In the genomic region with DNA sequence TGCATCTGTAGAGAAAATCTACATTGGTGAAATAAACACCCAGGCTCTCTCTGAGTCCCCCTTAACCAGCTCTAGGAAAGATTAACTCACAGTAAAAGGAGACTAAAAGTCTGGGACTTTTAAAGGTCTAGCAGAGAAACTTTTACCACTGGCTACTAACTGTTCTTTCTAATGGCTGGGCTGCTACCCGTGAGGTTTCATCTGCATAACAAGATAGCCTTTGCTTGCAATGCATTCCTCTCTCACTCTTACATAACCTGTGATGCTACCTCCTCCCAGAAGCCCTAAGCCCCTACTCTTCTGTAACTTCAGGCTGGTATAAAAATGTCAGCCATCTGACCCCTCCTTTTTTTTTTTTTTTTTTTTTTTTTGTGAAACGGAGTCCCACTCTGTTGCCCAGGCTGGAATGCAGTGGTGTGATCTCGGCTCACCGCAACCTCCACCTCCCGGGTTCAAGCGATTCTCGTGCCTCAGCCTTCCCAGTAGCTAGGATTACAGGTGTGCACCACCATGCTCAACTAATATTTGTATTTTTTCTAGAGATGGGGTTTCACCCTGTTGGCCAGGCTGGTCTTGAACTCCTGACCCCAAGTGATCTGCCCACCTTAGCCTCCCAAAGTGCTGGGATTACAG, we compare ENCODE assay signal across 26 cellular contexts.
DNase-seq lines count a peak whose midpoint lies in the region; FAIRE-seq and TF ChIP-seq lines count a peak whose summit lies in the region.
"Had no signal": no experiment of that assay in that cellular context is flagged by ENCODE, and none has a peak within 500 bp of the region (broad histone marks: within the 10 kb centered on the region; RNA-seq: fewer than 3 reads in every experiment).

No MANE protein-coding gene starts in this region.

- intact Hi-C loops in prostate gland (cut with DNase I): no loop called here

- in situ Hi-C loops in HAP-1 (cut with MboI; ENCODE audit: low sequenced_read_pairs): no loop called here

- TF ChIP-seq POLR2A in H1 (IDR thresholded peaks at IDR 0.05; ENCODE audit: control extremely low read depth in 1 of 2, low read depth in 2 of 2, low read length in 2 of 2) (no peak), prostate gland (IDR thresholded peaks at IDR 0.05) (no peak)

- no peak overlapping the region for H2AK5ac ChIP-seq in H1 (ENCODE audit: low read depth, low read length)

- peak overlapping the region; percentile 83; the same call in 1 of the 2 replicates for H3K27ac ChIP-seq in H1 (ENCODE audit: low read depth, low read length)
- peak overlapping the region; percentile 61 for H3K27ac ChIP-seq in iPS-18a (ENCODE audit: low read length)
- H3K27ac ChIP-seq in prostate gland: no peak overlapping the region
- H3K27ac ChIP-seq: A549 had no signal

- H3K79me2 ChIP-seq in H1 (ENCODE audit: control insufficient read depth in 1 of 2, insufficient read depth in 2 of 2, low read length in 2 of 2): no peaks in the 10 kb centered on the region

- H3K23me2 ChIP-seq in H1 (ENCODE audit: low read depth, low read length): no peaks in the 10 kb centered on the region

- peak overlapping the region; percentile 23; the same call in 1 of the 2 replicates for H2BK20ac ChIP-seq in H1 (ENCODE audit: low read length)

- no peak for TF ChIP-seq EP300 in H1 (IDR thresholded peaks at IDR 0.05; ENCODE audit: borderline replicate concordance in 1 of 2, low read depth in 2 of 2, low read length in 2 of 2)

- H3K9ac ChIP-seq in H1 (replicated peaks in 1 of 4; ENCODE audit: extremely low read depth in 1 of 4, low read depth in 3 of 4, low read length in 3 of 4): no peak overlapping the region
- H3K9ac ChIP-seq in iPS-18a (ENCODE audit: low read length): peak overlapping the region; percentile 2
- H3K9ac ChIP-seq: SK-N-SH had no signal

- H4K20me1 ChIP-seq in H1 (replicated peaks in 1 of 2; ENCODE audit: control insufficient read depth in 1 of 2, insufficient read depth in 2 of 2, low read length in 2 of 2): no peaks in the 10 kb centered on the region

- H3K14ac ChIP-seq in H1 (ENCODE audit: insufficient read length): no peak overlapping the region

- CTCF ChIA-PET in H1 (lab: Charles Lee; ENCODE audit: partially characterized antibody): interaction anchor here (1.1 to 1.5 kb wide), 2 partner anchors 17 to 46 kb away, joined by 5 to 7 read pairs; no protein-coding TSS in a partner anchor

- no peak overlapping the region for H3K23ac ChIP-seq in H1 (ENCODE audit: insufficient read length)

- 46% methylated on average over 7 of the region's 7 CpGs; no CpG with 5 or more reads in 1 of the 2 experiments for WGBS in H1 (ENCODE audit: extremely low coverage in 1 of 2, insufficient coverage in 1 of 2, insufficient read length in 1 of 2, insufficient replicate concordance in 2 of 2, low coverage in 1 of 2, low lambda C conversion rate in 2 of 2, missing lambda C conversion rate in 1 of 2), 2 experiments
- 83% methylated on average over 7 of the region's 7 CpGs for WGBS in prostate gland

- DNase-seq in HAP-1 (ENCODE audit: low spot score in 2 of 2) (peak; percentile 40 to 53), H1 (ENCODE audit: low read depth in 1 of 2, low spot score in 2 of 2) (peak in 1 of 2 experiments; percentile 33), frontal cortex (ENCODE audit: low spot score in 2 of 2) (no peak), NAMALWA (ENCODE audit: low spot score) (no peak), prostate gland (ENCODE audit: low spot score) (no peak), AG08395 (ENCODE audit: low spot score) (no peak)
- DNase-seq: C1 segment of cervical spinal cord; CD4-positive, alpha-beta memory T cell; COR-L47; DMS53; GDM1; Karpas-422; NCI-H1105; NCI-H146; NCI-H1930; NCI-H2107; NCI-H446; NCI-H524 treated with DMSO at 0.1 percent for 48 hours; NCI-H774; PC-3; SK-N-SH; SW 1271 had no signal

- FAIRE-seq in H1 (lab: Jason Lieb, UNC) (peak; percentile 98), frontal cortex (lab: Jason Lieb, UNC) (no peak)
- FAIRE-seq: A549, GM12878, HepG2 had no signal

- no peak overlapping the region for H4K8ac ChIP-seq in H1 (ENCODE audit: extremely low read depth, insufficient read depth, low read length)

- no peak overlapping the region for H3K4ac ChIP-seq in H1 (replicated peaks; ENCODE audit: insufficient read length, low read depth, low read length)

- TF ChIP-seq RAD21 in H1 (IDR thresholded peaks at IDR 0.05 in 1 of 2, conservative IDR thresholded peaks at IDR 0.05 in 1 of 2; ENCODE audit: low read depth in 2 of 2, low read length in 2 of 2): 0 out of 4 replicates have a peak, but pooled peaks of 1 of the 2 experiments have one; percentile 17

- H3K4me1 ChIP-seq in HAP-1 (peaks cover 4% of the 10 kb centered on the region), H1 (replicated peaks in 1 of 4; ENCODE audit: control insufficient read depth in 3 of 4, insufficient read depth in 4 of 4, low read length in 3 of 4) (peaks cover 2 to 20% (median 14%) of the 10 kb centered on the region in 4 experiments; a peak in 4 of 7 replicates), iPS-18a (ENCODE audit: control insufficient read depth, low read depth, low read length) (peaks cover 38% of the 10 kb centered on the region), prostate gland (replicated peaks) (no peaks in the 10 kb centered on the region)
- H3K4me1 ChIP-seq: A549 had no signal

- no peak overlapping the region for H4K5ac ChIP-seq in H1 (ENCODE audit: insufficient read length, low read depth, low read length)

- H3K79me1 ChIP-seq in H1 (ENCODE audit: low read depth, low read length): no peaks in the 10 kb centered on the region

- H2BK5ac ChIP-seq in H1 (ENCODE audit: low read depth, low read length): peak overlapping the region; percentile 98; the same call in 1 of the 2 replicates

- H3K4me3 ChIP-seq in HAP-1 (no peak overlapping the region), H1 (ENCODE audit: extremely low read depth in 1 of 4, insufficient read depth in 2 of 4, low read depth in 3 of 4, low read length in 4 of 4) (peak overlapping the region in 1 of 4 experiments; percentile 21; a peak in 1 of 8 replicates), iPS-18a (ENCODE audit: low read length) (peak overlapping the region; percentile 4), prostate gland (no peak overlapping the region)
- H3K4me3 ChIP-seq: A549, GM12878 had no signal

- POLR2A ChIA-PET in H1 (lab: Charles Lee; ENCODE audit: partially characterized antibody): interaction anchor here (1.9 kb wide), 1 partner anchor 17 kb away, joined by 4 read pairs; no protein-coding TSS in a partner anchor

- H2AFZ ChIP-seq in H1 (ENCODE audit: low read length): no peak overlapping the region

- peak overlapping the region; percentile 40; the same call in 1 of the 2 replicates for H3K18ac ChIP-seq in H1 (ENCODE audit: extremely low read depth, low read length)

- no peak for TF ChIP-seq CTCF in H1 (IDR thresholded peaks at IDR 0.05; ENCODE audit: control extremely low read depth in 1 of 3, insufficient read depth in 1 of 3, low read depth in 1 of 3, low read length in 3 of 3)
- TF ChIP-seq CTCF in prostate gland (IDR thresholded peaks at IDR 0.05): no peak

- no peak overlapping the region for H4K91ac ChIP-seq in H1 (replicated peaks; ENCODE audit: insufficient read length, low read length)

- no peaks in the 10 kb centered on the region for H3K36me3 ChIP-seq in HAP-1 (replicated peaks)
- no peaks in the 10 kb centered on the region for H3K36me3 ChIP-seq in H1 (ENCODE audit: control insufficient read depth in 2 of 4, insufficient read depth in 4 of 4, low read length in 3 of 4)
- H3K36me3 ChIP-seq in iPS-18a (ENCODE audit: control insufficient read depth, low read depth, low read length): no peaks in the 10 kb centered on the region
- H3K36me3 ChIP-seq in prostate gland: no peaks in the 10 kb centered on the region

- no peak overlapping the region for H3K56ac ChIP-seq in H1 (replicated peaks; ENCODE audit: insufficient read length, low read depth, low read length)

- no peaks in the 10 kb centered on the region for H3K27me3 ChIP-seq in HAP-1 (ENCODE audit: low read depth)
- H3K27me3 ChIP-seq in H1 (replicated peaks in 1 of 4; ENCODE audit: control insufficient read depth in 3 of 4, extremely low read depth in 1 of 4, insufficient read depth in 3 of 4, low read length in 3 of 4): no peaks in the 10 kb centered on the region
- H3K27me3 ChIP-seq in iPS-18a (ENCODE audit: control insufficient read depth, insufficient read depth, low read length): no peaks in the 10 kb centered on the region
- H3K27me3 ChIP-seq in prostate gland (replicated peaks; ENCODE audit: insufficient read depth): no peaks in the 10 kb centered on the region

- no peaks in the 10 kb centered on the region for H3K9me3 ChIP-seq in HAP-1
- H3K9me3 ChIP-seq in H1 (ENCODE audit: insufficient read depth in 2 of 2, low read depth in 1 of 2, low read length in 1 of 2): 0 out of 4 replicates have a peak, but pooled peaks cover 0 to 3% of the 10 kb centered on the region in 2 experiments
- H3K9me3 ChIP-seq in iPS-18a (ENCODE audit: control insufficient read depth, low read depth, low read length): no peaks in the 10 kb centered on the region
- no peaks in the 10 kb centered on the region for H3K9me3 ChIP-seq in prostate gland
- H3K9me3 ChIP-seq: A549, SK-N-SH had no signal

- H2BK15ac ChIP-seq in H1 (ENCODE audit: low read length): no peak overlapping the region

- H2BK120ac ChIP-seq in H1 (replicated peaks; ENCODE audit: low read depth, low read length): no peak overlapping the region

- H2BK12ac ChIP-seq in H1 (ENCODE audit: low read depth, low read length): peak overlapping the region; percentile 81; the same call in 1 of the 2 replicates

- peak overlapping the region; percentile 19 to 61; a peak in 3 of 4 replicates for H3K4me2 ChIP-seq in H1 (ENCODE audit: insufficient read depth in 1 of 2, low read depth in 2 of 2, low read length in 2 of 2)
- H3K4me2 ChIP-seq: A549, SK-N-SH had no signal

TF ChIP-seq in H1, 55 proteins besides CTCF, POLR2A, EP300 and RAD21 (continues in another document):
- TF ChIP-seq TEAD4 (IDR thresholded peaks at IDR 0.05; ENCODE audit: low read depth, low read length): peak; percentile 93
- TF ChIP-seq CEBPB (IDR thresholded peaks at IDR 0.05; ENCODE audit: low read depth, low read length): peak; percentile 89
- no peak for TF ChIP-seq SIN3A (conservative IDR thresholded peaks at IDR 0.05 in 1 of 2, IDR thresholded peaks at IDR 0.05 in 1 of 2; ENCODE audit: low read depth in 1 of 2, low read length in 2 of 2)
- TF ChIP-seq GTF2F1 (IDR thresholded peaks at IDR 0.05; ENCODE audit: borderline replicate concordance, low read depth, low read length): no peak
- 0 out of 2 replicates have a peak, but pooled peaks have one; percentile 35 for TF ChIP-seq CREB1 (IDR thresholded peaks at IDR 0.05)
- no peak for TF ChIP-seq SP4 (IDR thresholded peaks at IDR 0.05; ENCODE audit: low read length)
- TF ChIP-seq KDM1A (IDR thresholded peaks at IDR 0.05; ENCODE audit: borderline replicate concordance, low read length): peak; percentile 65; the same call in 1 of the 2 replicates
- peak; percentile 48; the same call in 1 of the 2 replicates for TF ChIP-seq POU5F1 (IDR thresholded peaks at IDR 0.05; ENCODE audit: low read depth, low read length)
- TF ChIP-seq BRCA1 (IDR thresholded peaks at IDR 0.05; ENCODE audit: low read depth, low read length): no peak
- TF ChIP-seq FOSL1 (IDR thresholded peaks at IDR 0.05; ENCODE audit: insufficient read depth, low read depth, low read length): no peak
- TF ChIP-seq RBBP5 (IDR thresholded peaks at IDR 0.05; ENCODE audit: borderline replicate concordance, low read depth, low read length): no peak

Comparison
In these comparisons a context has a peak if more than half of its experiments do, and no peak if none do; other contexts are left out.
1. DNase-seq: peak in HAP-1 (2 of 2); none in frontal cortex (0 of 2), NAMALWA (single experiment), prostate gland (single experiment) and AG08395 (single experiment).
2. H3K27ac ChIP-seq: peak in H1 (single experiment) and iPS-18a (single experiment); none in prostate gland (0 of 2).